8 cellular contexts compared by ENCODE assay signal in the genomic region with DNA sequence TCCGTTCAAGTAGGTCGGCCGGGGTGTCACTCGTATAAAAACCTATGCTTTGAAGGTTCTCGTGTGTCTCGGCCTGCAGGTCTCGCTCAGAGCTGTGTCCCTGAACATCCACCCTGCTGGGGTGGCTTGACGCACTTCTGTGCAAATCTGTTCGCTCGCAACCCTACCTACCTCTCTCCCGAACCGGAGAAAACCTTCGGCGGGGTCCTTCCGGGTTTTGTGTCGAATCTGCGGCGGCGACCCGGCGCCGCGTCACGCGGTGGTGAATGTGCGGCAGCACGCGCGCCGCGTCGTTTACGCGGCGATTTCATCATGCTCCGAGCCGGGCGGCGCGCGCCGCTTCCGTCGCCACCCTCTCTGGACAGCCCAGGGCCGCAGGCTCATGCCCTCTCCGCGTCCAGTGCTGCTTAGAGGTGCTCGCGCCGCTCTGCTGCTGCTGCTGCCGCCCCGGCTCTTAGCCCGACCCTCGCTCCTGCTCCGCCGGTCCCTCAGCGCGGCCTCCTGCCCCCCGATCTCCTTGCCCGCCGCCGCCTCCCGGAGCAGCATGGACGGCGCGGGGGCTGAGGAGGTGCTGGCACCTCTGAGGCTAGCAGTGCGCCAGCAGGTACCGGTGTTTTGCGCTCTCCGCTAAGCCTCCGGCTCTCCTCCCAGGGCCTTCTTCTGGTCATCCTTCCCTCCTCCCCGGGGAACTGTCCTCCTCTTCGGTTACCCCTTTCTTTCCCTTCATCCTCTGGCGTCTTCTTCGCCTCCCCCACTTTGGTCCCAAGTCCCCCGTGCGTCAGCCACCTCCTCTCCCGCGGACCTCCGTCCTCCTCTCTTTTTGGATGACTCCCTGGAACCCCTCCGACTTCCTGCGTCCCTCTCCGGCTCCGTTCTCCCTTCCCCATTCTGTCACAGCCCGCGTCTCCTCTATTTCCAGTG.
A peak's percentile ranks its signal among the peaks of the same experiment; 100 is the strongest.
DNase-seq lines count a peak whose midpoint lies in the region; ATAC-seq and TF ChIP-seq lines count a peak whose summit lies in the region.

A gene with protein sequence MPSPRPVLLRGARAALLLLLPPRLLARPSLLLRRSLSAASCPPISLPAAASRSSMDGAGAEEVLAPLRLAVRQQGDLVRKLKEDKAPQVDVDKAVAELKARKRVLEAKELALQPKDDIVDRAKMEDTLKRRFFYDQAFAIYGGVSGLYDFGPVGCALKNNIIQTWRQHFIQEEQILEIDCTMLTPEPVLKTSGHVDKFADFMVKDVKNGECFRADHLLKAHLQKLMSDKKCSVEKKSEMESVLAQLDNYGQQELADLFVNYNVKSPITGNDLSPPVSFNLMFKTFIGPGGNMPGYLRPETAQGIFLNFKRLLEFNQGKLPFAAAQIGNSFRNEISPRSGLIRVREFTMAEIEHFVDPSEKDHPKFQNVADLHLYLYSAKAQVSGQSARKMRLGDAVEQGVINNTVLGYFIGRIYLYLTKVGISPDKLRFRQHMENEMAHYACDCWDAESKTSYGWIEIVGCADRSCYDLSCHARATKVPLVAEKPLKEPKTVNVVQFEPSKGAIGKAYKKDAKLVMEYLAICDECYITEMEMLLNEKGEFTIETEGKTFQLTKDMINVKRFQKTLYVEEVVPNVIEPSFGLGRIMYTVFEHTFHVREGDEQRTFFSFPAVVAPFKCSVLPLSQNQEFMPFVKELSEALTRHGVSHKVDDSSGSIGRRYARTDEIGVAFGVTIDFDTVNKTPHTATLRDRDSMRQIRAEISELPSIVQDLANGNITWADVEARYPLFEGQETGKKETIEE (plus strand): TSS at position 339 of the 921 bp plus-strand sequence. CDS start 44 bp downstream, at position 383.

- TF ChIP-seq CTCF in AG09319 (IDR thresholded peaks at IDR 0.05; ENCODE audit: low read depth, low read length): no peak

- peak; percentile 94 for ATAC-seq in GM19025 (IDR thresholded peaks at IDR 0.05; ENCODE audit: low read depth, unreplicated experiment)
- ATAC-seq in HG03280 (IDR thresholded peaks at IDR 0.05; ENCODE audit: unreplicated experiment): peak; percentile 94

- DNase-seq in AG09319 (ENCODE audit: extremely low read depth, low read depth): peak; percentile 84
- DNase-seq in NCI-H446 (lab: John Stamatoyannopoulos, UW): peak; percentile 59 to 93
- DNase-seq in activated CD4-positive, CD25-positive, alpha-beta regulatory T cell treated with anti-CD3 and anti-CD28 coated beads, Interleukin-2, amount 50 U/mL, for 16 hours (ENCODE audit: low read depth, low spot score): peak; percentile 78
- DNase-seq in central memory CD4-positive, alpha-beta T cell: peak; percentile 89
- peak; percentile 91 for DNase-seq in iris pigment epithelial cell (ENCODE audit: low read depth)
- DNase-seq in stimulated activated CD4-positive, alpha-beta T cell treated with anti-CD3 and anti-CD28 coated beads, Interleukin-12 subunit alpha, Interleukin-12 subunit beta, amount 100 ng/mL, for 24 hours (ENCODE audit: low read depth in 2 of 2): peak; percentile 82 to 85

Comparison
In these comparisons a context has a peak if more than half of its experiments do, and no peak if none do; other contexts are left out.
1. Peak in every context shown above with its lines: DNase-seq and ATAC-seq.